Comparison of ENCODE assay signal across 19 cellular contexts in genomic region chr6:46651006-46651405, GRCh38. TPM values are rescaled to one million over a fixed set of nuclear protein-coding genes. Genes with fewer than 3 reads are reported as not detected.
DNase-seq lines count a peak whose midpoint lies in the region; ATAC-seq and TF ChIP-seq lines count a peak whose summit lies in the region.
"Had no signal": no experiment of that assay in that cellular context is flagged by ENCODE, and none has a peak within 500 bp of the region (broad histone marks: within the 10 kb centered on the region; RNA-seq: fewer than 3 reads in every experiment).

No MANE protein-coding gene starts in this region.

- peaks cover 56% of the 10 kb centered on the region for H3K4me1 Mint-ChIP-seq in brain

- TF ChIP-seq CTCF in brain (conservative IDR thresholded peaks at IDR 0.05): no peak

- DNase-seq in iris pigment epithelial cell (ENCODE audit: low read depth) (peak; percentile 74), renal cortical epithelial cell (ENCODE audit: low read depth) (peak; percentile 23), Ammon's horn (ENCODE audit: low spot score) (no peak), islet precursor cell (no peak), left colon (no peak)
- DNase-seq: activated CD8-positive, alpha-beta memory T cell treated with anti-CD3 and anti-CD28 coated beads, Interleukin-2, amount 50 U/mL, for 4 hours; activated naive CD4-positive, alpha-beta T cell treated with anti-CD3 and anti-CD28 coated beads, Interleukin-2, amount 50 U/mL, for 16 hours; caudate nucleus; mesendoderm; NCI-H2029 treated with DMSO at 0.1 percent for 48 hours; nucleus accumbens; stimulated activated CD4-positive, alpha-beta T cell treated with anti-CD3 and anti-CD28 coated beads, Interleukin-15, amount 100 ng/mL, for 24 hours; T-cell had no signal

- H3K27ac Mint-ChIP-seq in brain: peak overlapping the region in 1 of 5 experiments; percentile 35
- H3K27ac Mint-ChIP-seq: T-cell had no signal

- peak overlapping the region; percentile 82; the same call in 1 of the 2 replicates for H3K4me3 ChIP-seq in HUES48 (ENCODE audit: low read depth, low read length)
- H3K4me3 ChIP-seq: BLaER1 had no signal

- no peaks in the 10 kb centered on the region for H3K36me3 ChIP-seq in HUES48 (ENCODE audit: control insufficient read depth, insufficient read depth, low read length)
- H3K36me3 ChIP-seq: BLaER1 had no signal

- no peak overlapping the region for H3K27ac ChIP-seq in HUES48 (ENCODE audit: low read depth, low read length)
- H3K27ac ChIP-seq: BLaER1, HL-60 had no signal

- peaks cover 17% of the 10 kb centered on the region for H3K27me3 ChIP-seq in HUES48 (ENCODE audit: control insufficient read depth, insufficient read depth, low read length)

- H3K4me3 Mint-ChIP-seq in brain: peak overlapping the region in 4 of 5 experiments; percentile 85 to 93 (median 89)

- no peak for ATAC-seq in HG03520 (IDR thresholded peaks at IDR 0.05; ENCODE audit: unreplicated experiment)
- no peak for ATAC-seq in left colon
- ATAC-seq: T-cell had no signal

- no peak overlapping the region for H3K9ac ChIP-seq in HUES48 (ENCODE audit: low read depth, low read length)
- H3K9ac ChIP-seq: BLaER1 had no signal

- peaks cover 0 to 3% (median 0%) of the 10 kb centered on the region in 5 experiments for H3K9me3 Mint-ChIP-seq in brain
- H3K9me3 Mint-ChIP-seq: T-cell had no signal

- peaks cover 16% of the 10 kb centered on the region for H3K27me3 Mint-ChIP-seq in brain

- H3K9me3 ChIP-seq in HUES48 (ENCODE audit: control insufficient read depth, insufficient read depth, low read length): no peaks in the 10 kb centered on the region

- H3K4me1 ChIP-seq in HUES48 (ENCODE audit: control insufficient read depth, insufficient read depth, low read length): peaks cover 11% of the 10 kb centered on the region; the same call in 1 of the 2 replicates

- intact Hi-C loops in left colon (cut with DNase I, micrococcal nuclease): no loop called here

- H3K36me3 Mint-ChIP-seq in brain: peaks cover 5% of the 10 kb centered on the region
- H3K36me3 Mint-ChIP-seq: T-cell had no signal

RNA-seq across cellular contexts. Expression of gene CYP39A1, which starts 1.6 kb away (rescaled TPM):
- 0.48 TPM for polyA plus RNA-seq in brain (ENCODE audit: insufficient read depth, low read depth, low replicate concordance)
- total RNA-seq in renal cortical epithelial cell (0.69 and 5.2 TPM in 2 replicates), left colon (1 to 10 TPM; 2.9 to 3.0 TPM)
- total RNA-seq: T-cell had no signal

RNA-seq across cellular contexts. Expression of gene SLC25A27, which starts 1.8 kb away (rescaled TPM):
- polyA plus RNA-seq in brain (ENCODE audit: insufficient read depth, low read depth, low replicate concordance): 2.3 TPM
- total RNA-seq in renal cortical epithelial cell (2.3 and 15.3 TPM in 2 replicates), left colon (1 to 10 TPM; 7.4 to 7.6 TPM)

RNA-seq across cellular contexts. Expression of gene TDRD6, which starts 36.7 kb away (rescaled TPM):
- polyA plus RNA-seq in brain (ENCODE audit: insufficient read depth, low read depth, low replicate concordance): not detected
- total RNA-seq in renal cortical epithelial cell (under 0.01 and 0.35 TPM in 2 replicates), left colon (under 1 TPM; 0.09 to 0.20 TPM)
- total RNA-seq: Daoy had no signal

Comparison
In these comparisons a context has a peak if more than half of its experiments do, and no peak if none do; other contexts are left out.
1. DNase-seq: peak in iris pigment epithelial cell (single experiment) and renal cortical epithelial cell (single experiment); none in Ammon's horn (single experiment), islet precursor cell (single experiment) and left colon (0 of 2).